9 cellular contexts compared by ENCODE assay signal in genomic region chr5:75524071-75524470, GRCh38. TPM values are rescaled to one million over a fixed set of nuclear protein-coding genes. Genes with fewer than 3 reads are reported as not detected.
DNase-seq lines count a peak whose midpoint lies in the region; ATAC-seq, FAIRE-seq and TF ChIP-seq lines count a peak whose summit lies in the region.
"Had no signal": no experiment of that assay in that cellular context is flagged by ENCODE, and none has a peak within 500 bp of the region (broad histone marks: within the 10 kb centered on the region; RNA-seq: fewer than 3 reads in every experiment).

No MANE protein-coding gene starts in this region.

- FAIRE-seq in urothelium cell line (lab: Jason Lieb, UNC) = no peak

- ATAC-seq in GM18517 (IDR thresholded peaks at IDR 0.05; ENCODE audit: unreplicated experiment) (peak; percentile 87), GM21529 (IDR thresholded peaks at IDR 0.05; ENCODE audit: unreplicated experiment) (peak; percentile 94), HG03460 (IDR thresholded peaks at IDR 0.05; ENCODE audit: unreplicated experiment) (peak; percentile 94), left ventricle myocardium superior (no peak)

- intact Hi-C loops in left ventricle myocardium superior (cut with micrococcal nuclease) = no loop called here

- TF ChIP-seq CTCF in fibroblast of mammary gland (conservative IDR thresholded peaks at IDR 0.05; ENCODE audit: control insufficient read depth, insufficient read depth, low read depth, low read length) = no peak

- DNase-seq in fibroblast of mammary gland (ENCODE audit: low read depth) (peak; percentile 44), urothelium cell line (ENCODE audit: low spot score) (no peak), NCI-H524 (lab: John Stamatoyannopoulos, UW) (no peak), left ventricle myocardium superior (no peak)
- DNase-seq in stimulated activated CD4-positive, alpha-beta T cell treated with anti-CD3 and anti-CD28 coated beads, Interleukin-4, amount 100 ng/mL, for 4 hours = no peak
- DNase-seq: NCI-H446 had no signal

- no peak overlapping the region for H3K4me3 ChIP-seq in fibroblast of mammary gland (ENCODE audit: control insufficient read depth, low read depth, low read length)

RNA-seq across cellular contexts. Expression of gene POLK, which starts 12.4 kb away (rescaled TPM):
- 22.2 TPM for total RNA-seq in left ventricle myocardium superior

RNA-seq across cellular contexts. Expression of gene CERT1, which starts 12.6 kb away (rescaled TPM):
- 29.3 TPM for total RNA-seq in left ventricle myocardium superior
